20 cellular contexts compared by ENCODE assay signal in the genomic region with DNA sequence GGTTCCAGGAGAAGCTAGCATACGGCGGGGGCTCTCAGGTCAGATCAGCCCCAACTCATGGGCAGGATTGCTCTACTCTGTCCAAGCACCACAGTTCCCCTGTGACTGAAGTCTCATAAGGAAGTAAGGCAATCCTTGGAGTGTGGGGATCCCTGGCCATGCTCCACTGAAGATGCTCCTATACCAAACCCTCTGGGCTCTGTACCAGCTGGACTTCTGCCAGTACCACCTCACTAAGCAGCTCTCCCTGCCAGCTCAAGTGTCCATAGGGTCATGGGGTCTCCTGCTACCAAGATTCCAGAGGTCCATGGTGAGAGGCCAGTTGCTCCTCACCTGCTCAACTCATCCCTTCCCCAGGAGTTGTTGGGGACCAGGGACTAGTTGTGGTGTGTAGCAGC.
"Had no signal": no experiment of that assay in that cellular context is flagged by ENCODE, and none has a peak within 500 bp of the region (broad histone marks: within the 10 kb centered on the region; RNA-seq: fewer than 3 reads in every experiment).

No MANE protein-coding gene starts in this region.

- H3K4me1 ChIP-seq: SJSA1 had no signal

- H3K9me3 ChIP-seq: MG63, SJSA1 had no signal

- H3K27ac ChIP-seq: RWPE1, SJSA1, SK-N-MC had no signal

- ATAC-seq: HepG2, Panc1, PC-3 had no signal

- DNase-seq: IMR-90; Karpas-422; KG1; MG63; NCI-H1092; NCI-H1436; NCI-H187; NCI-H2029; NCI-H2227 treated with DMSO at 0.1 percent for 48 hours; NCI-H524; NCI-H526 treated with DMSO at 0.1 percent for 48 hours; NCI-H748 treated with DMSO at 0.1 percent for 48 hours; NK-92 treated with Interleukin-12 subunit alpha and Interleukin-12 subunit beta, amount 100 ng/mL, for 24 hours; PC-3; SIG-M5 had no signal

- H3K27me3 ChIP-seq: MG63, SJSA1 had no signal

- H3K4me3 ChIP-seq: MG63, SJSA1, SK-N-MC had no signal

- H3K36me3 ChIP-seq: MG63, SJSA1 had no signal
